Comparison of ENCODE assay signal across 1 cellular context in the genomic region with DNA sequence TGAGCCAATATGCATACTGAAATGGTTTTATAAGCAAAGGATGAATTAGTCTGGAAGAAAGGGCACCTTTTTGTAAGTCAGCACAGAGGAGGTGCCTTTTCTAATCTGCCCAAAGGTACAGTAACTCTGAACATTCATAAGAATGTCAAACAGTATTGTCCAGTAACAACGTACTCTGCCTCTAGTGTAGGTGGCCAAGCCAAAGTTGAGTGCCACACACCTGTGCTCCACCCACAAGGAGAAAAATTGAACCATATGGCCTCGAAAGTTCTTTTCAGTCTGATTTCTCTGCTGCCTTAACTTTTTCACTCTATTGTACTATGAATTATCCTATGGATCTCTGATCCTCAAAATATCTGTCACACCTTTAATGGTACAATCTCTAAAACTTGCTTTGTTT.
TF ChIP-seq lines count a peak whose summit lies in the region.

No MANE protein-coding gene starts in this region.

TF ChIP-seq in GM12878, 131 proteins besides CTCF, POLR2A, EP300 and RAD21:
- TF ChIP-seq BHLHE40 (IDR thresholded peaks at IDR 0.05; ENCODE audit: borderline replicate concordance in 1 of 2, low read depth in 2 of 2, low read length in 1 of 2) (no peak), CHD4 (IDR thresholded peaks at IDR 0.05) (no peak), STAT3 (IDR thresholded peaks at IDR 0.05; ENCODE audit: low read depth, low read length) (no peak), MTA3 (IDR thresholded peaks at IDR 0.05; ENCODE audit: borderline replicate concordance, low read length) (no peak), MEF2B (IDR thresholded peaks at IDR 0.05; ENCODE audit: partially characterized antibody, poor library complexity, severe bottlenecking) (no peak), FOS (IDR thresholded peaks at IDR 0.05; ENCODE audit: borderline replicate concordance, extremely low read depth, insufficient read length) (no peak), IKZF2 (IDR thresholded peaks at IDR 0.05) (no peak), NRF1 (conservative IDR thresholded peaks at IDR 0.05; ENCODE audit: low read depth, low read length) (no peak), TCF12 (IDR thresholded peaks at IDR 0.05; ENCODE audit: low read depth, low read length) (no peak), IRF4 (IDR thresholded peaks at IDR 0.05; ENCODE audit: low read depth, low read length) (no peak), RCOR1 (conservative IDR thresholded peaks at IDR 0.05; ENCODE audit: low read depth, low read length) (no peak), RELA (IDR thresholded peaks at IDR 0.05; ENCODE audit: borderline replicate concordance, partially characterized antibody) (no peak), KAT2A (conservative IDR thresholded peaks at IDR 0.05; ENCODE audit: control insufficient read depth, low read depth, low read length) (no peak), RB1 (IDR thresholded peaks at IDR 0.05; ENCODE audit: borderline replicate concordance) (no peak), RAD51 (IDR thresholded peaks at IDR 0.05) (no peak), EZH2 (IDR thresholded peaks at IDR 0.05; ENCODE audit: borderline replicate concordance, control insufficient read depth, low read depth, low read length) (no peak)
- TF ChIP-seq, protein P1, sequence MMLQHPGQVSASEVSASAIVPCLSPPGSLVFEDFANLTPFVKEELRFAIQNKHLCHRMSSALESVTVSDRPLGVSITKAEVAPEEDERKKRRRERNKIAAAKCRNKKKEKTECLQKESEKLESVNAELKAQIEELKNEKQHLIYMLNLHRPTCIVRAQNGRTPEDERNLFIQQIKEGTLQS (IDR thresholded peaks at IDR 0.05; ENCODE audit: borderline replicate concordance, extremely low read depth, low read depth, low read length) = no peak
- TF ChIP-seq, protein P2, sequence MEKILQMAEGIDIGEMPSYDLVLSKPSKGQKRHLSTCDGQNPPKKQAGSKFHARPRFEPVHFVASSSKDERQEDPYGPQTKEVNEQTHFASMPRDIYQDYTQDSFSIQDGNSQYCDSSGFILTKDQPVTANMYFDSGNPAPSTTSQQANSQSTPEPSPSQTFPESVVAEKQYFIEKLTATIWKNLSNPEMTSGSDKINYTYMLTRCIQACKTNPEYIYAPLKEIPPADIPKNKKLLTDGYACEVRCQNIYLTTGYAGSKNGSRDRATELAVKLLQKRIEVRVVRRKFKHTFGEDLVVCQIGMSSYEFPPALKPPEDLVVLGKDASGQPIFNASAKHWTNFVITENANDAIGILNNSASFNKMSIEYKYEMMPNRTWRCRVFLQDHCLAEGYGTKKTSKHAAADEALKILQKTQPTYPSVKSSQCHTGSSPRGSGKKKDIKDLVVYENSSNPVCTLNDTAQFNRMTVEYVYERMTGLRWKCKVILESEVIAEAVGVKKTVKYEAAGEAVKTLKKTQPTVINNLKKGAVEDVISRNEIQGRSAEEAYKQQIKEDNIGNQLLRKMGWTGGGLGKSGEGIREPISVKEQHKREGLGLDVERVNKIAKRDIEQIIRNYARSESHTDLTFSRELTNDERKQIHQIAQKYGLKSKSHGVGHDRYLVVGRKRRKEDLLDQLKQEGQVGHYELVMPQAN (conservative IDR thresholded peaks at IDR 0.05) = no peak
- TF ChIP-seq, protein P3, sequence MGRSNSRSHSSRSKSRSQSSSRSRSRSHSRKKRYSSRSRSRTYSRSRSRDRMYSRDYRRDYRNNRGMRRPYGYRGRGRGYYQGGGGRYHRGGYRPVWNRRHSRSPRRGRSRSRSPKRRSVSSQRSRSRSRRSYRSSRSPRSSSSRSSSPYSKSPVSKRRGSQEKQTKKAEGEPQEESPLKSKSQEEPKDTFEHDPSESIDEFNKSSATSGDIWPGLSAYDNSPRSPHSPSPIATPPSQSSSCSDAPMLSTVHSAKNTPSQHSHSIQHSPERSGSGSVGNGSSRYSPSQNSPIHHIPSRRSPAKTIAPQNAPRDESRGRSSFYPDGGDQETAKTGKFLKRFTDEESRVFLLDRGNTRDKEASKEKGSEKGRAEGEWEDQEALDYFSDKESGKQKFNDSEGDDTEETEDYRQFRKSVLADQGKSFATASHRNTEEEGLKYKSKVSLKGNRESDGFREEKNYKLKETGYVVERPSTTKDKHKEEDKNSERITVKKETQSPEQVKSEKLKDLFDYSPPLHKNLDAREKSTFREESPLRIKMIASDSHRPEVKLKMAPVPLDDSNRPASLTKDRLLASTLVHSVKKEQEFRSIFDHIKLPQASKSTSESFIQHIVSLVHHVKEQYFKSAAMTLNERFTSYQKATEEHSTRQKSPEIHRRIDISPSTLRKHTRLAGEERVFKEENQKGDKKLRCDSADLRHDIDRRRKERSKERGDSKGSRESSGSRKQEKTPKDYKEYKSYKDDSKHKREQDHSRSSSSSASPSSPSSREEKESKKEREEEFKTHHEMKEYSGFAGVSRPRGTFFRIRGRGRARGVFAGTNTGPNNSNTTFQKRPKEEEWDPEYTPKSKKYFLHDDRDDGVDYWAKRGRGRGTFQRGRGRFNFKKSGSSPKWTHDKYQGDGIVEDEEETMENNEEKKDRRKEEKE (IDR thresholded peaks at IDR 0.05) = no peak
